Comparison of ENCODE assay signal across 23 cellular contexts in the genomic region with DNA sequence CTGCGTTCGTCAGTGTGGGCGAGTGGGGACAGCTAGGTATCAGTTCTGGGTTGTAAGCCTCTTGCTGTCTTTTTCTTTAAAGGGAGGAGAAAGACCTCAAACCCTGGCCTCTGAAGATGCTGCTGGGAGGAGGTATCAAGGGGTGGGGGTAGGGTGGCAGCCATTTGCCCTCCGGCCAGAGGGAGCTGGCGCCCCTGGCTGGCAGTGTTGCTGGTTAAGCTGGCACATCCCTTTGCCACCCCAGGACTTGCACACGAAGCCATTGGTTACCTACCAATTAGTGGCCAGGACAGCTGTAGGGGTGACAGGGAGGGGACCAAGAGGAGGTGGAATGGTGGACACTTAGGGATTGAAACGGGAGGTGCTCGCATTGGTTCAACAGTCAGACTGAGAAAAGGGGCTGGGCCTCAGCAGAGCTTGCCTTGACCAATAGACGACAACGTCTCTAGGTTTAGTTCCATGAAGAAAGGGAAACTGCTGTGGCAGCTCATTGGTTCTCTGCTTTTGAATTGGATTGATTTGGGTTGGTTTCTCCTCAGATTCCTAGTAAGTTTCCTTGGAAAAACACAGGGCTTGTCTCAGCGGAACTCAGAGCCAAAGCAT.
A peak's percentile ranks its signal among the peaks of the same experiment; 100 is the strongest.
DNase-seq lines count a peak whose midpoint lies in the region; ATAC-seq, FAIRE-seq and TF ChIP-seq lines count a peak whose summit lies in the region.
"Had no signal": no experiment of that assay in that cellular context is flagged by ENCODE, and none has a peak within 500 bp of the region (broad histone marks: within the 10 kb centered on the region; RNA-seq: fewer than 3 reads in every experiment).

No MANE protein-coding gene starts in this region.

- peak overlapping the region; percentile 28; the same call in 1 of the 2 replicates for H4K8ac ChIP-seq in H1 (ENCODE audit: extremely low read depth, insufficient read depth, low read length)

- 0 out of 2 replicates have a peak overlapping the region, but pooled peaks have one; percentile 4 for H3K18ac ChIP-seq in H1 (ENCODE audit: extremely low read depth, low read length)

- no peak overlapping the region for H3K4me3 Mint-ChIP-seq in stimulated activated naive B cell treated with anti-CD40 and anti-IgM and Interleukin-4, amounts not matched to agents 10 μg/mL and 1 μg/mL and 100 μg/mL, for 72 hours
- no peak overlapping the region for H3K4me3 Mint-ChIP-seq in T-helper 17 cell
- H3K4me3 Mint-ChIP-seq: CD4-positive, alpha-beta memory T cell had no signal

- peaks cover 0 to 5% of the 10 kb centered on the region in 2 experiments for H4K20me1 ChIP-seq in H1 (replicated peaks in 1 of 2; ENCODE audit: control insufficient read depth in 1 of 2, insufficient read depth in 2 of 2, low read length in 2 of 2)

- no peak overlapping the region for H2BK15ac ChIP-seq in H1 (ENCODE audit: low read length)

- H3K23me2 ChIP-seq in H1 (ENCODE audit: low read depth, low read length), result 0 out of 2 replicates have a peak, but pooled peaks cover 3% of the 10 kb centered on the region

- no peak overlapping the region for H4K91ac ChIP-seq in H1 (replicated peaks; ENCODE audit: insufficient read length, low read length)

- H2BK120ac ChIP-seq in H1 (replicated peaks; ENCODE audit: low read depth, low read length), result no peak overlapping the region

- POLR2A ChIA-PET in H1 (lab: Charles Lee; ENCODE audit: partially characterized antibody), result no interaction called here

- no peak for TF ChIP-seq EP300 in H1 (IDR thresholded peaks at IDR 0.05; ENCODE audit: borderline replicate concordance in 1 of 2, low read depth in 2 of 2, low read length in 2 of 2)

- no peaks in the 10 kb centered on the region; a peak in 1 of 4 replicates for H3K79me2 ChIP-seq in H1 (ENCODE audit: control insufficient read depth in 1 of 2, insufficient read depth in 2 of 2, low read length in 2 of 2)

- H3K27me3 Mint-ChIP-seq in stimulated activated naive B cell treated with anti-CD40 and anti-IgM and Interleukin-4, amounts not matched to agents 10 μg/mL and 1 μg/mL and 100 μg/mL, for 72 hours, result no peaks in the 10 kb centered on the region
- H3K27me3 Mint-ChIP-seq in T-helper 17 cell, result no peaks in the 10 kb centered on the region
- H3K27me3 Mint-ChIP-seq: CD4-positive, alpha-beta memory T cell had no signal

- peaks cover 4 to 5% of the 10 kb centered on the region in 2 donors for H3K4me1 Mint-ChIP-seq in stimulated activated naive B cell treated with anti-CD40 and anti-IgM and Interleukin-4, amounts not matched to agents 10 μg/mL and 1 μg/mL and 100 μg/mL, for 72 hours
- no peaks in the 10 kb centered on the region for H3K4me1 Mint-ChIP-seq in T-helper 17 cell
- H3K4me1 Mint-ChIP-seq: CD4-positive, alpha-beta memory T cell had no signal

- no peak for TF ChIP-seq RAD21 in H1 (IDR thresholded peaks at IDR 0.05 in 1 of 2, conservative IDR thresholded peaks at IDR 0.05 in 1 of 2; ENCODE audit: low read depth in 2 of 2, low read length in 2 of 2)

- TF ChIP-seq CTCF in H1 (IDR thresholded peaks at IDR 0.05; ENCODE audit: control extremely low read depth in 1 of 3, insufficient read depth in 1 of 3, low read depth in 1 of 3, low read length in 3 of 3), result no peak

- no peak overlapping the region for H3K14ac ChIP-seq in H1 (ENCODE audit: insufficient read length)

- no peak overlapping the region for H3K9ac ChIP-seq in H1 (replicated peaks in 1 of 4; ENCODE audit: extremely low read depth in 1 of 4, low read depth in 3 of 4, low read length in 3 of 4)
- H3K9ac ChIP-seq: KMS-11 had no signal

- H3K9me3 ChIP-seq in H1 (ENCODE audit: insufficient read depth in 2 of 2, low read depth in 1 of 2, low read length in 1 of 2) (no peaks in the 10 kb centered on the region), T-helper 17 cell (ENCODE audit: control insufficient read depth, low read length, poor library complexity, severe bottlenecking) (no peaks in the 10 kb centered on the region)
- H3K9me3 ChIP-seq: Caco-2 had no signal

- 0 out of 2 replicates have a peak overlapping the region, but pooled peaks have one; percentile 0 for H2BK12ac ChIP-seq in H1 (ENCODE audit: low read depth, low read length)

- no peak overlapping the region for H3K4me2 ChIP-seq in H1 (ENCODE audit: insufficient read depth in 1 of 2, low read depth in 2 of 2, low read length in 2 of 2)
- H3K4me2 ChIP-seq: KMS-11 had no signal

- peak overlapping the region; percentile 48 for H3K27ac Mint-ChIP-seq in stimulated activated naive B cell treated with anti-CD40 and anti-IgM and Interleukin-4, amounts not matched to agents 10 μg/mL and 1 μg/mL and 100 μg/mL, for 72 hours
- H3K27ac Mint-ChIP-seq in T-helper 17 cell, result no peak overlapping the region
- H3K27ac Mint-ChIP-seq: CD4-positive, alpha-beta memory T cell had no signal

- no peaks in the 10 kb centered on the region for H3K9me3 Mint-ChIP-seq in stimulated activated naive B cell treated with anti-CD40 and anti-IgM and Interleukin-4, amounts not matched to agents 10 μg/mL and 1 μg/mL and 100 μg/mL, for 72 hours
- H3K9me3 Mint-ChIP-seq: CD4-positive, alpha-beta memory T cell had no signal

- H3K79me1 ChIP-seq in H1 (ENCODE audit: low read depth, low read length), result peaks cover 2% of the 10 kb centered on the region; the same call in 1 of the 2 replicates

- WGBS in H1 (ENCODE audit: extremely low coverage in 1 of 2, insufficient coverage in 1 of 2, insufficient read length in 1 of 2, insufficient replicate concordance in 2 of 2, low coverage in 1 of 2, low lambda C conversion rate in 2 of 2, missing lambda C conversion rate in 1 of 2), 2 experiments, result 95% methylated on average over 11 of the region's 11 CpGs; no CpG with 5 or more reads in 1 of the 2 experiments

- H3K27me3 ChIP-seq in H1 (replicated peaks in 1 of 4; ENCODE audit: control insufficient read depth in 3 of 4, extremely low read depth in 1 of 4, insufficient read depth in 3 of 4, low read length in 3 of 4), result no peaks in the 10 kb centered on the region

- intact Hi-C loops in posterior cingulate gyrus (cut with DNase I), result no loop called here

- no peak overlapping the region for H2BK5ac ChIP-seq in H1 (ENCODE audit: low read depth, low read length)

- no peak overlapping the region for H3K4ac ChIP-seq in H1 (replicated peaks; ENCODE audit: insufficient read length, low read depth, low read length)

- no peak overlapping the region for H2BK20ac ChIP-seq in H1 (ENCODE audit: low read length)

- DNase-seq in H1 (ENCODE audit: low read depth in 1 of 2, low spot score in 2 of 2), result no peak
- DNase-seq in stimulated activated naive B cell treated with anti-CD40 and anti-IgM and Interleukin-4, amounts not matched to agents 10 μg/mL and 1 μg/mL and 100 μg/mL, for 72 hours, result no peak
- DNase-seq in posterior cingulate gyrus, result no peak
- DNase-seq in T-helper 17 cell, result no peak
- no peak for DNase-seq in NCI-H187 treated with DMSO at 0.1 percent for 48 hours (lab: John Stamatoyannopoulos, UW)
- DNase-seq in NCI-H128 (lab: John Stamatoyannopoulos, UW; ENCODE audit: unreplicated experiment), result no peak
- DNase-seq: Caco-2; CD4-positive, alpha-beta memory T cell; DMS 273 treated with DMSO at 0.1 percent for 48 hours; DMS79 treated with DMSO at 0.1 percent for 48 hours; MV-4-11; NCI-H1417; NCI-H1694 treated with DMSO at 0.1 percent for 48 hours; NCI-H446; NCI-H526; OCI-M1; SHP77 had no signal

- no peak for TF ChIP-seq POLR2A in H1 (IDR thresholded peaks at IDR 0.05; ENCODE audit: control extremely low read depth in 1 of 2, low read depth in 2 of 2, low read length in 2 of 2)

- no peak overlapping the region for H3K23ac ChIP-seq in H1 (ENCODE audit: insufficient read length)

- no peak overlapping the region for H3K56ac ChIP-seq in H1 (replicated peaks; ENCODE audit: insufficient read length, low read depth, low read length)

- no peak overlapping the region for H3K4me3 ChIP-seq in H1 (ENCODE audit: extremely low read depth in 1 of 4, insufficient read depth in 2 of 4, low read depth in 3 of 4, low read length in 4 of 4)

- no peak for FAIRE-seq in H1 (lab: Jason Lieb, UNC)
- FAIRE-seq: GM12892, GM18507, GM19239 had no signal

- peaks cover 0 to 18% (median 6%) of the 10 kb centered on the region in 4 experiments; a peak in 5 of 7 replicates for H3K4me1 ChIP-seq in H1 (replicated peaks in 1 of 4; ENCODE audit: control insufficient read depth in 3 of 4, insufficient read depth in 4 of 4, low read length in 3 of 4)
- H3K4me1 ChIP-seq: Caco-2 had no signal

- no peak overlapping the region for H4K5ac ChIP-seq in H1 (ENCODE audit: insufficient read length, low read depth, low read length)

- H2AK5ac ChIP-seq in H1 (ENCODE audit: low read depth, low read length), result no peak overlapping the region

- no peak overlapping the region for H2AFZ ChIP-seq in H1 (ENCODE audit: low read length)

- H3K36me3 ChIP-seq in H1 (ENCODE audit: control insufficient read depth in 2 of 4, insufficient read depth in 4 of 4, low read length in 3 of 4), result no peaks in the 10 kb centered on the region

- no peaks in the 10 kb centered on the region for H3K36me3 Mint-ChIP-seq in stimulated activated naive B cell treated with anti-CD40 and anti-IgM and Interleukin-4, amounts not matched to agents 10 μg/mL and 1 μg/mL and 100 μg/mL, for 72 hours
- H3K36me3 Mint-ChIP-seq in T-helper 17 cell (ENCODE audit: low read depth), result no peaks in the 10 kb centered on the region
- H3K36me3 Mint-ChIP-seq: CD4-positive, alpha-beta memory T cell had no signal

- H3K27ac ChIP-seq in H1 (ENCODE audit: low read depth, low read length), result no peak overlapping the region
- H3K27ac ChIP-seq: KMS-11 had no signal

- CTCF ChIA-PET in H1 (lab: Charles Lee; ENCODE audit: partially characterized antibody), result interaction anchor here (0.7 to 6.5 kb wide), 14 partner anchors 9 to 282 kb away, joined by 3 to 31 read pairs (median 4); no protein-coding TSS in a partner anchor

- ATAC-seq in GM18867 (IDR thresholded peaks at IDR 0.05; ENCODE audit: unreplicated experiment), result peak; percentile 62
- ATAC-seq in HG02870 (IDR thresholded peaks at IDR 0.05; ENCODE audit: unreplicated experiment), result peak; percentile 75
- no peak for ATAC-seq in stimulated activated naive B cell treated with anti-CD40 and anti-IgM and Interleukin-4, amounts not matched to agents 10 μg/mL and 1 μg/mL and 100 μg/mL, for 72 hours (replicated peaks)
- no peak for ATAC-seq in T-helper 17 cell

TF ChIP-seq in H1, 55 proteins besides CTCF, POLR2A, EP300 and RAD21:
- TF ChIP-seq SAP30 (IDR thresholded peaks at IDR 0.05; ENCODE audit: insufficient read depth, insufficient replicate concordance, low read length), result no peak
- no peak for TF ChIP-seq CHD1 (IDR thresholded peaks at IDR 0.05; ENCODE audit: low read depth, low read length)
- TF ChIP-seq SRF (IDR thresholded peaks at IDR 0.05; ENCODE audit: low read depth, low read length), result no peak

Comparison
In these comparisons a context has a peak if more than half of its experiments do, and no peak if none do; other contexts are left out.
1. ATAC-seq: peak in GM18867 (single experiment) and HG02870 (single experiment); none in stimulated activated naive B cell treated with anti-CD40 and anti-IgM and Interleukin-4, amounts not matched to agents 10 μg/mL and 1 μg/mL and 100 μg/mL, for 72 hours (0 of 2) and T-helper 17 cell (single experiment).